Comparison of ENCODE assay signal across 18 cellular contexts in genomic region chr6:168649209-168649608, GRCh38.
DNase-seq lines count a peak whose midpoint lies in the region; ATAC-seq and TF ChIP-seq lines count a peak whose summit lies in the region.
"Had no signal": no experiment of that assay in that cellular context is flagged by ENCODE, and none has a peak within 500 bp of the region (broad histone marks: within the 10 kb centered on the region; RNA-seq: fewer than 3 reads in every experiment).

No MANE protein-coding gene starts in this region.

- H3K27ac ChIP-seq in A673 (ENCODE audit: low read depth, low read length, poor library complexity, severe bottlenecking) (no peak overlapping the region), HEK293 (ENCODE audit: extremely low read depth, low read depth, low read length) (no peak overlapping the region), SK-N-MC (peak overlapping the region; percentile 57; the same call in 1 of the 2 replicates), trophoblast cell (ENCODE audit: low read depth, low read length) (no peak overlapping the region)
- H3K27ac ChIP-seq: A549 had no signal

- CTCF ChIA-PET in A673 (lab: Charles Lee) (no interaction called here), HEK293 (lab: Yijun Ruan, JAX) (no interaction called here)

- no peak overlapping the region for H4K12ac ChIP-seq in trophoblast cell (ENCODE audit: low read depth, low read length)

- H3K27me3 ChIP-seq in A673 (replicated peaks; ENCODE audit: insufficient read depth, low read depth, low read length, poor library complexity): no peaks in the 10 kb centered on the region
- H3K27me3 ChIP-seq in trophoblast cell (ENCODE audit: insufficient read depth, low read length): no peaks in the 10 kb centered on the region
- H3K27me3 ChIP-seq: MG63 had no signal

- peak overlapping the region; percentile 30 for H4K91ac ChIP-seq in trophoblast cell (ENCODE audit: low read depth, low read length)

- H2BK120ac ChIP-seq in trophoblast cell (ENCODE audit: insufficient read depth, low read length, poor library complexity): peak overlapping the region; percentile 18

- no peak overlapping the region for H2BK5ac ChIP-seq in trophoblast cell (ENCODE audit: low read depth, low read length, poor library complexity)

- POLR2A ChIA-PET in A673 (lab: Charles Lee; ENCODE audit: low non-redundant PET) (no interaction called here), HEK293 (lab: Yijun Ruan, JAX) (no interaction called here)

- no peak overlapping the region for H3K27ac Mint-ChIP-seq in glutamatergic neuron (ENCODE audit: unreplicated experiment)

- H3K23ac ChIP-seq in trophoblast cell (ENCODE audit: low read length): no peak overlapping the region

- no peak overlapping the region for H3K4ac ChIP-seq in trophoblast cell (ENCODE audit: low read depth, low read length)

- ATAC-seq in HG02885 (IDR thresholded peaks at IDR 0.05; ENCODE audit: poor library complexity, unreplicated experiment): no peak

- no peak for DNase-seq in A673 (ENCODE audit: low spot score)
- DNase-seq in SK-N-MC (ENCODE audit: low read depth, low spot score): no peak
- DNase-seq in trophoblast cell: no peak
- DNase-seq in glutamatergic neuron: no peak
- DNase-seq in stimulated activated CD4-positive, alpha-beta T cell treated with anti-CD3 and anti-CD28 coated beads, Interleukin-12 subunit alpha, Interleukin-12 subunit beta, amount 100 ng/mL, for 4 hours: no peak
- no peak for DNase-seq in activated gamma-delta T cell (lab: John Stamatoyannopoulos, UW)
- DNase-seq: C1 segment of cervical spinal cord, DMS 273 treated with DMSO at 0.1 percent for 48 hours, GF-D8, IMR-90, Karpas-422, MG63, NCI-H1092, NCI-H187, NCI-H446 had no signal

- no peaks in the 10 kb centered on the region for H3K79me2 ChIP-seq in trophoblast cell (ENCODE audit: control insufficient read depth, insufficient read depth, low read length, poor library complexity)

- peak overlapping the region; percentile 55 for H2BK12ac ChIP-seq in trophoblast cell (ENCODE audit: low read length)

- H3K4me3 ChIP-seq in A673 (ENCODE audit: low read depth, low read length, poor library complexity, severe bottlenecking): peak overlapping the region; percentile 7
- no peak overlapping the region for H3K4me3 ChIP-seq in HEK293 (ENCODE audit: low read depth, low read length)
- H3K4me3 ChIP-seq in SK-N-MC: peak overlapping the region; percentile 68
- no peak overlapping the region for H3K4me3 ChIP-seq in trophoblast cell (ENCODE audit: low read depth, low read length)
- H3K4me3 ChIP-seq: A549, MG63 had no signal

- peak overlapping the region; percentile 37 for H3K14ac ChIP-seq in trophoblast cell (ENCODE audit: low read length)

- H3K36me3 Mint-ChIP-seq in glutamatergic neuron (ENCODE audit: unreplicated experiment): no peaks in the 10 kb centered on the region

- intact Hi-C loops in A673 (cut with micrococcal nuclease; ENCODE audit: unreplicated experiment): no loop called here

- H3K4me1 Mint-ChIP-seq in glutamatergic neuron (ENCODE audit: low read depth, unreplicated experiment): peaks cover 29% of the 10 kb centered on the region

- H3K27me3 Mint-ChIP-seq in glutamatergic neuron (ENCODE audit: unreplicated experiment): no peaks in the 10 kb centered on the region

- H3K9me3 Mint-ChIP-seq in glutamatergic neuron (ENCODE audit: unreplicated experiment): peaks cover 3% of the 10 kb centered on the region

- H2AK5ac ChIP-seq in trophoblast cell (ENCODE audit: low read length): no peak overlapping the region

- TF ChIP-seq CTCF in A673 (conservative IDR thresholded peaks at IDR 0.05; ENCODE audit: low read depth, low read length) (no peak), HEK293 (tag by site-specific recombination; IDR thresholded peaks at IDR 0.05) (no peak), glutamatergic neuron (IDR thresholded peaks at IDR 0.05; ENCODE audit: partially characterized antibody, unreplicated experiment) (no peak)

- no peaks in the 10 kb centered on the region for H3K36me3 ChIP-seq in A673 (ENCODE audit: insufficient read depth, low read length, poor library complexity, severe bottlenecking)
- no peaks in the 10 kb centered on the region for H3K36me3 ChIP-seq in HEK293 (ENCODE audit: control insufficient read depth in 2 of 2, insufficient read depth in 1 of 2, low read length in 2 of 2)
- no peaks in the 10 kb centered on the region for H3K36me3 ChIP-seq in SK-N-MC (ENCODE audit: insufficient read depth, low read length)
- no peaks in the 10 kb centered on the region for H3K36me3 ChIP-seq in trophoblast cell (ENCODE audit: control insufficient read depth in 1 of 2, insufficient read depth in 2 of 2, low read length in 2 of 2)
- H3K36me3 ChIP-seq: MG63 had no signal

- no peak overlapping the region for H3K4me3 Mint-ChIP-seq in glutamatergic neuron (ENCODE audit: unreplicated experiment)

- H3K79me1 ChIP-seq in trophoblast cell (ENCODE audit: low read length): no peaks in the 10 kb centered on the region

- WGBS in trophoblast cell (ENCODE audit: extremely low coverage, insufficient coverage, insufficient read length): no CpG with 5 or more reads among the region's 10 CpGs

- no TSS peak for BruUV-seq in A673 (replicated peaks; lab: Mats Ljungman, UMichigan)

- H4K8ac ChIP-seq in trophoblast cell (ENCODE audit: low read depth, low read length): peak overlapping the region; percentile 17

- H2AFZ ChIP-seq in trophoblast cell (ENCODE audit: insufficient read depth, low read length, poor library complexity): no peak overlapping the region

- no peak overlapping the region for H3K18ac ChIP-seq in trophoblast cell (ENCODE audit: low read length)

- no peak overlapping the region for H3K4me2 ChIP-seq in trophoblast cell (ENCODE audit: low read length)

- H3K9ac ChIP-seq in SK-N-MC (ENCODE audit: insufficient read length): peak overlapping the region; percentile 51
- no peak overlapping the region for H3K9ac ChIP-seq in trophoblast cell (ENCODE audit: low read length)

- H3K9me3 ChIP-seq in A673 (ENCODE audit: low read depth, low read length, poor library complexity, severe bottlenecking) (no peaks in the 10 kb centered on the region), HEK293 (ENCODE audit: control insufficient read depth, insufficient read depth, low read depth, low read length) (no peaks in the 10 kb centered on the region), SK-N-MC (ENCODE audit: low read depth, low read length) (no peaks in the 10 kb centered on the region), trophoblast cell (ENCODE audit: insufficient read depth, low read depth, low read length) (no peaks in the 10 kb centered on the region)
- H3K9me3 ChIP-seq: A549, MG63 had no signal

- H3K4me1 ChIP-seq in A673 (ENCODE audit: insufficient read depth, low read length, poor library complexity, severe bottlenecking): peaks cover 7% of the 10 kb centered on the region
- no peaks in the 10 kb centered on the region; the same call in 1 of the 2 replicates for H3K4me1 ChIP-seq in HEK293 (ENCODE audit: control insufficient read depth, insufficient read depth, low read length)
- peaks cover 13 to 23% of the 10 kb centered on the region in 2 experiments for H3K4me1 ChIP-seq in trophoblast cell (ENCODE audit: control insufficient read depth in 1 of 2, insufficient read depth in 2 of 2, low read length in 2 of 2)
- H3K4me1 ChIP-seq: A549 had no signal

TF ChIP-seq in HEK293, 187 proteins besides CTCF, POLR2A, EP300 and RAD21 (continues in another document):
- TF ChIP-seq KLF9 (tag by site-specific recombination; IDR thresholded peaks at IDR 0.05; ENCODE audit: low read depth): no peak
- TF ChIP-seq GLIS1 (tag by site-specific recombination; IDR thresholded peaks at IDR 0.05): peak; percentile 45; the same call in 1 of the 2 replicates
- TF ChIP-seq ZNF670 (tag by site-specific recombination; IDR thresholded peaks at IDR 0.05; ENCODE audit: low read depth): no peak
- TF ChIP-seq, protein P1, sequence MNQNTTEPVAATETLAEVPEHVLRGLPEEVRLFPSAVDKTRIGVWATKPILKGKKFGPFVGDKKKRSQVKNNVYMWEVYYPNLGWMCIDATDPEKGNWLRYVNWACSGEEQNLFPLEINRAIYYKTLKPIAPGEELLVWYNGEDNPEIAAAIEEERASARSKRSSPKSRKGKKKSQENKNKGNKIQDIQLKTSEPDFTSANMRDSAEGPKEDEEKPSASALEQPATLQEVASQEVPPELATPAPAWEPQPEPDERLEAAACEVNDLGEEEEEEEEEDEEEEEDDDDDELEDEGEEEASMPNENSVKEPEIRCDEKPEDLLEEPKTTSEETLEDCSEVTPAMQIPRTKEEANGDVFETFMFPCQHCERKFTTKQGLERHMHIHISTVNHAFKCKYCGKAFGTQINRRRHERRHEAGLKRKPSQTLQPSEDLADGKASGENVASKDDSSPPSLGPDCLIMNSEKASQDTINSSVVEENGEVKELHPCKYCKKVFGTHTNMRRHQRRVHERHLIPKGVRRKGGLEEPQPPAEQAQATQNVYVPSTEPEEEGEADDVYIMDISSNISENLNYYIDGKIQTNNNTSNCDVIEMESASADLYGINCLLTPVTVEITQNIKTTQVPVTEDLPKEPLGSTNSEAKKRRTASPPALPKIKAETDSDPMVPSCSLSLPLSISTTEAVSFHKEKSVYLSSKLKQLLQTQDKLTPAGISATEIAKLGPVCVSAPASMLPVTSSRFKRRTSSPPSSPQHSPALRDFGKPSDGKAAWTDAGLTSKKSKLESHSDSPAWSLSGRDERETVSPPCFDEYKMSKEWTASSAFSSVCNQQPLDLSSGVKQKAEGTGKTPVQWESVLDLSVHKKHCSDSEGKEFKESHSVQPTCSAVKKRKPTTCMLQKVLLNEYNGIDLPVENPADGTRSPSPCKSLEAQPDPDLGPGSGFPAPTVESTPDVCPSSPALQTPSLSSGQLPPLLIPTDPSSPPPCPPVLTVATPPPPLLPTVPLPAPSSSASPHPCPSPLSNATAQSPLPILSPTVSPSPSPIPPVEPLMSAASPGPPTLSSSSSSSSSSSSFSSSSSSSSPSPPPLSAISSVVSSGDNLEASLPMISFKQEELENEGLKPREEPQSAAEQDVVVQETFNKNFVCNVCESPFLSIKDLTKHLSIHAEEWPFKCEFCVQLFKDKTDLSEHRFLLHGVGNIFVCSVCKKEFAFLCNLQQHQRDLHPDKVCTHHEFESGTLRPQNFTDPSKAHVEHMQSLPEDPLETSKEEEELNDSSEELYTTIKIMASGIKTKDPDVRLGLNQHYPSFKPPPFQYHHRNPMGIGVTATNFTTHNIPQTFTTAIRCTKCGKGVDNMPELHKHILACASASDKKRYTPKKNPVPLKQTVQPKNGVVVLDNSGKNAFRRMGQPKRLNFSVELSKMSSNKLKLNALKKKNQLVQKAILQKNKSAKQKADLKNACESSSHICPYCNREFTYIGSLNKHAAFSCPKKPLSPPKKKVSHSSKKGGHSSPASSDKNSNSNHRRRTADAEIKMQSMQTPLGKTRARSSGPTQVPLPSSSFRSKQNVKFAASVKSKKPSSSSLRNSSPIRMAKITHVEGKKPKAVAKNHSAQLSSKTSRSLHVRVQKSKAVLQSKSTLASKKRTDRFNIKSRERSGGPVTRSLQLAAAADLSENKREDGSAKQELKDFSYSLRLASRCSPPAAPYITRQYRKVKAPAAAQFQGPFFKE (tag by site-specific recombination; IDR thresholded peaks at IDR 0.05; ENCODE audit: borderline replicate concordance): no peak
- no peak for TF ChIP-seq ZNF555 (tag by site-specific recombination; conservative IDR thresholded peaks at IDR 0.05)
- TF ChIP-seq ZIC2 (tag by site-specific recombination; IDR thresholded peaks at IDR 0.05): peak; percentile 94

Comparison
In these comparisons a context has a peak if more than half of its experiments do, and no peak if none do; other contexts are left out.
1. H3K4me3 ChIP-seq: peak in A673 (single experiment) and SK-N-MC (single experiment); none in HEK293 (single experiment) and trophoblast cell (single experiment).